In the genomic region with DNA sequence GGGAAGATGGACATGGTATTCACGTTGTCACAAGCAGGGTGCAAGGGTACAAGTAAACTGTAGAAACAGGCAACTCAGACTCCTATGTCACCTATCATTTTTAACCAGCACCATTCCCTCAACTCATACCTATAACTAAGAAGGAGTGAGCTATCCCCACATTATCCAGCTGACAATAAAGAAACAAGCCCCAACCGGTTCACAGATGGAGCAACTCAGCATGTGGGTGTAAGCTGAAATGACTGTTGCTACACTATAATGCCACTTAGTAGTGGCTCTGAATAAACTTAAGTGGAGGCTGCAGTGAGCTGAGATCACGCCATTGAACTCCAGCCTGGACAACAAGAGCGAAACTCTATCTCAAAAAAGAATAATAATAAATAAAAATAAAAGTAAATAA, we compare ENCODE assay signal across 24 cellular contexts.
"Had no signal": no experiment of that assay in that cellular context is flagged by ENCODE, and none has a peak within 500 bp of the region (broad histone marks: within the 10 kb centered on the region; RNA-seq: fewer than 3 reads in every experiment).

No MANE protein-coding gene starts in this region.

- ATAC-seq: activated naive CD4-positive, alpha-beta T cell treated with anti-CD3 and anti-CD28 coated beads, Interleukin-2, amount 50 U/mL, for 72 hours; activated T-helper 17 cell treated with anti-CD3 and anti-CD28 coated beads, Interleukin-2, amount 50 U/mL, for 72 hours; effector memory CD8-positive, alpha-beta T cell; heart left ventricle; left cardiac atrium; sciatic nerve had no signal

- FAIRE-seq: endothelial cell of umbilical vein, small intestine had no signal

- H3K4me1 ChIP-seq: esophagus squamous epithelium, heart left ventricle had no signal

- H3K9me3 Mint-ChIP-seq: memory B cell, nephron, type B pancreatic cell had no signal

- H3K27me3 Mint-ChIP-seq: activated T-cell treated with anti-CD3 and anti-CD28 coated beads, Interleukin-2, amount 50 U/mL, for 24 hours; activated T-helper 17 cell treated with anti-CD3 and anti-CD28 coated beads, Interleukin-2, amount 50 U/mL, for 72 hours; brain; central memory CD8-positive, alpha-beta T cell; effector memory CD8-positive, alpha-beta T cell; memory B cell; type B pancreatic cell had no signal

- H3K9me3 ChIP-seq: esophagus squamous epithelium, heart left ventricle, thoracic aorta had no signal

- H3K27ac ChIP-seq: esophagus squamous epithelium, heart left ventricle, thoracic aorta had no signal

- H3K36me3 Mint-ChIP-seq: activated naive CD4-positive, alpha-beta T cell treated with anti-CD3 and anti-CD28 coated beads, Interleukin-2, amount 50 U/mL, for 72 hours; brain; memory B cell; type B pancreatic cell had no signal

- DNase-seq: activated CD8-positive, alpha-beta memory T cell treated with anti-CD3 and anti-CD28 coated beads for 24 hours; activated CD8-positive, alpha-beta memory T cell treated with anti-CD3 and anti-CD28 coated beads, Interleukin-2, amount 50 U/mL, for 4 hours; activated T-cell treated with anti-CD3 and anti-CD28 coated beads, Interleukin-2, amount 50 U/mL, for 24 hours; aorta; effector memory CD8-positive, alpha-beta T cell; esophagus squamous epithelium; heart left ventricle; islet precursor cell; left cardiac atrium; occipital lobe; small intestine; stimulated activated CD4-positive, alpha-beta T cell treated with anti-CD3 and anti-CD28 coated beads, Interleukin-2, amount 100 ng/mL, for 48 hours; stimulated activated naive CD4-positive, alpha-beta T cell; T-helper 9 cell had no signal

- H3K36me3 ChIP-seq: esophagus squamous epithelium, heart left ventricle, thoracic aorta had no signal

- H3K4me1 Mint-ChIP-seq: activated T-helper 17 cell treated with anti-CD3 and anti-CD28 coated beads, Interleukin-2, amount 50 U/mL, for 72 hours; brain; central memory CD8-positive, alpha-beta T cell; memory B cell; nephron had no signal

- H3K27me3 ChIP-seq: esophagus squamous epithelium, heart left ventricle had no signal

- H3K4me3 Mint-ChIP-seq: activated T-cell treated with anti-CD3 and anti-CD28 coated beads, Interleukin-2, amount 50 U/mL, for 24 hours; activated T-helper 17 cell treated with anti-CD3 and anti-CD28 coated beads, Interleukin-2, amount 50 U/mL, for 72 hours; brain; central memory CD8-positive, alpha-beta T cell; effector memory CD8-positive, alpha-beta T cell; memory B cell; nephron; type B pancreatic cell had no signal

- H3K4me3 ChIP-seq: esophagus squamous epithelium, heart left ventricle, thoracic aorta had no signal

- H3K27ac Mint-ChIP-seq: activated naive CD4-positive, alpha-beta T cell treated with anti-CD3 and anti-CD28 coated beads, Interleukin-2, amount 50 U/mL, for 72 hours; activated T-cell treated with anti-CD3 and anti-CD28 coated beads, Interleukin-2, amount 50 U/mL, for 24 hours; activated T-helper 17 cell treated with anti-CD3 and anti-CD28 coated beads, Interleukin-2, amount 50 U/mL, for 72 hours; brain; effector memory CD8-positive, alpha-beta T cell; memory B cell; nephron; type B pancreatic cell had no signal
